In genomic region chr1:59333626-59334277, GRCh38 we compare ENCODE assay signal across 13 cellular contexts. TPM values are rescaled to one million over a fixed set of nuclear protein-coding genes. Genes with fewer than 3 reads are reported as not detected.
DNase-seq lines count a peak whose midpoint lies in the region; ATAC-seq, FAIRE-seq and TF ChIP-seq lines count a peak whose summit lies in the region.
"Had no signal": no experiment of that assay in that cellular context is flagged by ENCODE, and none has a peak within 500 bp of the region (broad histone marks: within the 10 kb centered on the region; RNA-seq: fewer than 3 reads in every experiment).

No MANE protein-coding gene starts in this region.

- peak overlapping the region; percentile 74 for H3K27ac Mint-ChIP-seq in activated T-helper 2 cell treated with anti-CD3 and anti-CD28 coated beads, Interferon-gamma antibody, Interleukin-2, Interleukin-4, amounts not matched to agents 10 μg/mL and 5 μg/mL and 100 μg/mL, durations not matched to agents 14 hours and 24 hours and 36 hours
- H3K27ac Mint-ChIP-seq: WTC11 had no signal

- H3K36me3 ChIP-seq in HepG2 (replicated peaks in 1 of 2; ENCODE audit: control insufficient read depth in 1 of 2, insufficient read depth in 2 of 2, low read length in 2 of 2) (no peaks in the 10 kb centered on the region), OCI-LY7 (ENCODE audit: insufficient read depth, low read length) (no peaks in the 10 kb centered on the region)

- H3K79me2 ChIP-seq in HepG2 (ENCODE audit: insufficient read depth, low read length) = no peaks in the 10 kb centered on the region
- H3K79me2 ChIP-seq in OCI-LY7 (ENCODE audit: insufficient read depth, low read depth, low read length) = no peaks in the 10 kb centered on the region

- DNase-seq in GM12891 (ENCODE audit: insufficient read length, low spot score) (no peak), M059J (ENCODE audit: low read depth) (peak; percentile 26), HepG2 (ENCODE audit: low spot score) (no peak), HPDE6-E6E7 (ENCODE audit: extremely low spot score) (no peak), OCI-LY7 (ENCODE audit: low spot score) (no peak), superior temporal gyrus (ENCODE audit: extremely low spot score) (no peak)
- no peak for DNase-seq in activated T-helper 2 cell treated with anti-CD3 and anti-CD28 coated beads, Interferon-gamma antibody, Interleukin-2, Interleukin-4, amounts not matched to agents 10 μg/mL and 5 μg/mL and 100 μg/mL, durations not matched to agents 14 hours and 24 hours and 36 hours (ENCODE audit: low spot score)
- DNase-seq: NCI-H1092, NCI-H510A, SHP77 treated with DMSO at 0.1 percent for 48 hours had no signal

- TF ChIP-seq EP300 in HepG2 (IDR thresholded peaks at IDR 0.05; ENCODE audit: low read depth in 2 of 2, low read length in 2 of 2) (no peak), HepG2 (CRISPR knock-in tag; IDR thresholded peaks at IDR 0.05; ENCODE audit: borderline replicate concordance) (no peak)

- H4K20me1 ChIP-seq in HepG2 (ENCODE audit: insufficient read depth, low read length) (no peaks in the 10 kb centered on the region), OCI-LY7 (ENCODE audit: insufficient read depth, low read length) (no peaks in the 10 kb centered on the region)

- no peak overlapping the region for H3K4me2 ChIP-seq in HepG2 (ENCODE audit: low read depth, low read length)
- no peak overlapping the region for H3K4me2 ChIP-seq in OCI-LY7 (ENCODE audit: low read length)

- no peaks in the 10 kb centered on the region for H3K27me3 Mint-ChIP-seq in activated T-helper 2 cell treated with anti-CD3 and anti-CD28 coated beads, Interferon-gamma antibody, Interleukin-2, Interleukin-4, amounts not matched to agents 10 μg/mL and 5 μg/mL and 100 μg/mL, durations not matched to agents 14 hours and 24 hours and 36 hours (ENCODE audit: low read depth)

- 92% methylated on average over 3 of the region's 3 CpGs for WGBS in HepG2 (ENCODE audit: low lambda C conversion rate)

- H3K4me3 ChIP-seq in HepG2 (replicated peaks in 1 of 3; ENCODE audit: insufficient read depth in 1 of 3, low read depth in 2 of 3, low read length in 3 of 3) = no peak overlapping the region
- H3K4me3 ChIP-seq in OCI-LY7 (ENCODE audit: low read depth, low read length, poor library complexity, severe bottlenecking) = no peak overlapping the region

- H3K9me2 ChIP-seq in OCI-LY7 (ENCODE audit: insufficient read depth, low read length) = no peaks in the 10 kb centered on the region

- H2AFZ ChIP-seq in HepG2 (ENCODE audit: low read length) (no peak overlapping the region), OCI-LY7 (ENCODE audit: low read length) (no peak overlapping the region)

- in situ Hi-C loops in HepG2 (cut with HindIII; ENCODE audit: extremely low pct_ligation_motif_present, low pct_unique_long_range_greater_than_20kb) = no loop called here

- no peaks in the 10 kb centered on the region for H3K27me3 ChIP-seq in HepG2 (ENCODE audit: control insufficient read depth in 1 of 2, insufficient read depth in 2 of 2, low read length in 2 of 2)

- POLR2A ChIA-PET in HepG2 (lab: Yijun Ruan, JAX) = no interaction called here
- POLR2A ChIA-PET in OCI-LY7 (lab: Charles Lee) = interaction anchor here (0.5 kb wide), 1 partner anchor 134 kb away, joined by 4 read pairs; no protein-coding TSS in a partner anchor

- FAIRE-seq in GM12891 (lab: Jason Lieb, UNC) (peak; percentile 20), HepG2 (lab: Jason Lieb, UNC) (no peak)
- FAIRE-seq: islet of Langerhans had no signal

- no peak for TF ChIP-seq RAD21 in HepG2 (CRISPR knock-in tag; IDR thresholded peaks at IDR 0.05)

- H3K9me3 ChIP-seq in HepG2 (ENCODE audit: low read length) = no peaks in the 10 kb centered on the region
- no peaks in the 10 kb centered on the region for H3K9me3 ChIP-seq in OCI-LY7 (ENCODE audit: low read length)

- H3K4me3 Mint-ChIP-seq in activated T-helper 2 cell treated with anti-CD3 and anti-CD28 coated beads, Interferon-gamma antibody, Interleukin-2, Interleukin-4, amounts not matched to agents 10 μg/mL and 5 μg/mL and 100 μg/mL, durations not matched to agents 14 hours and 24 hours and 36 hours (ENCODE audit: low read depth) = no peak overlapping the region
- H3K4me3 Mint-ChIP-seq: WTC11 had no signal

- peaks cover 4% of the 10 kb centered on the region for H3K9me3 Mint-ChIP-seq in activated T-helper 2 cell treated with anti-CD3 and anti-CD28 coated beads, Interferon-gamma antibody, Interleukin-2, Interleukin-4, amounts not matched to agents 10 μg/mL and 5 μg/mL and 100 μg/mL, durations not matched to agents 14 hours and 24 hours and 36 hours
- H3K9me3 Mint-ChIP-seq: WTC11 had no signal

- TF ChIP-seq POLR2A in GM12891 (IDR thresholded peaks at IDR 0.05; ENCODE audit: low read depth, low read length) (no peak), HepG2 (IDR thresholded peaks at IDR 0.05; ENCODE audit: insufficient read depth in 1 of 2, low read depth in 2 of 2, low read length in 2 of 2) (no peak)

- ATAC-seq in HepG2 (no peak), HG02571 (IDR thresholded peaks at IDR 0.05; ENCODE audit: unreplicated experiment) (no peak)
- ATAC-seq: WTC11 had no signal

- H3K4me1 Mint-ChIP-seq in activated T-helper 2 cell treated with anti-CD3 and anti-CD28 coated beads, Interferon-gamma antibody, Interleukin-2, Interleukin-4, amounts not matched to agents 10 μg/mL and 5 μg/mL and 100 μg/mL, durations not matched to agents 14 hours and 24 hours and 36 hours (ENCODE audit: low read depth) = peaks cover 26% of the 10 kb centered on the region

- BruUV-seq in HepG2 (replicated peaks; lab: Mats Ljungman, UMichigan) = no TSS peak
- BruUV-seq in OCI-LY7 (replicated peaks; lab: Mats Ljungman, UMichigan) = no TSS peak

- peaks cover 27% of the 10 kb centered on the region for H3K36me3 Mint-ChIP-seq in activated T-helper 2 cell treated with anti-CD3 and anti-CD28 coated beads, Interferon-gamma antibody, Interleukin-2, Interleukin-4, amounts not matched to agents 10 μg/mL and 5 μg/mL and 100 μg/mL, durations not matched to agents 14 hours and 24 hours and 36 hours (ENCODE audit: low read depth)
- H3K36me3 Mint-ChIP-seq: WTC11 had no signal

- H3K4me1 ChIP-seq in HepG2 (ENCODE audit: insufficient read depth, low read length) (no peaks in the 10 kb centered on the region), OCI-LY7 (ENCODE audit: insufficient read depth, low read length, poor library complexity, severe bottlenecking) (no peaks in the 10 kb centered on the region)

- TF ChIP-seq CTCF in HepG2 (CRISPR knock-in tag; IDR thresholded peaks at IDR 0.05) (no peak), OCI-LY7 (conservative IDR thresholded peaks at IDR 0.05; ENCODE audit: low read length) (no peak)

- no peak overlapping the region for H3K27ac ChIP-seq in HepG2 (ENCODE audit: extremely low read length, insufficient read depth, low read length)
- H3K27ac ChIP-seq in OCI-LY7 (ENCODE audit: low read depth, low read length, poor library complexity, severe bottlenecking) = no peak overlapping the region

- intact Hi-C loops in activated T-helper 2 cell treated with anti-CD3 and anti-CD28 coated beads, Interferon-gamma antibody, Interleukin-2, Interleukin-4, amounts not matched to agents 10 μg/mL and 5 μg/mL and 100 μg/mL, durations not matched to agents 14 hours and 24 hours and 36 hours (cut with micrococcal nuclease) = loop anchor here (1.0 to 10.0 kb wide), 5 partner anchors 21 to 189 kb away; partner anchors contain the start of gene FGGY
- intact Hi-C loops in HepG2 (cut with micrococcal nuclease; ENCODE audit: unreplicated experiment) = no loop called here
- intact Hi-C loops in OCI-LY7 (cut with micrococcal nuclease; ENCODE audit: unreplicated experiment) = no loop called here

- no peak overlapping the region for H3K9ac ChIP-seq in HepG2 (ENCODE audit: insufficient read depth, low read depth, low read length)

- CTCF ChIA-PET in HepG2 (lab: Yijun Ruan, JAX; ENCODE audit: low intra/inter-chr PET ratio, low total read pairs) = no interaction called here
- CTCF ChIA-PET in OCI-LY7 (lab: Charles Lee; ENCODE audit: unreplicated experiment) = no interaction called here

TF ChIP-seq in GM12891, 5 proteins besides CTCF, POLR2A, EP300 and RAD21 (continues in another document):
- TF ChIP-seq POLR2AphosphoS5 (IDR thresholded peaks at IDR 0.05; ENCODE audit: low read depth, low read length) (no peak), PAX5 (IDR thresholded peaks at IDR 0.05; ENCODE audit: insufficient read depth, low read length, severe bottlenecking) (no peak)

RNA-seq across cellular contexts. Expression of gene FGGY, which starts 36.9 kb away (rescaled TPM):
- polyA plus RNA-seq in GM12891 (2012; ENCODE audit: low read depth, missing spikeins) = 9.6 TPM
- 5.4 and 5.9 TPM in 2 replicates for total RNA-seq in M059J (2014; rRNA removed; shearing (Covaris generic))
- 10.5 and 13.4 TPM in 2 replicates for total RNA-seq in activated T-helper 2 cell treated with anti-CD3 and anti-CD28 coated beads, Interferon-gamma antibody, Interleukin-2, Interleukin-4, amounts not matched to agents 10 μg/mL and 5 μg/mL and 100 μg/mL, durations not matched to agents 14 hours and 24 hours and 36 hours
- total RNA-seq in HepG2 (2016; rRNA removed; fragmentation: Illumina TruSeq; extraction: Trizol) = 15.7 and 20.0 TPM in 2 replicates
- total RNA-seq in HepG2 (2016; cell fraction: cytosol; rRNA removed; fragmentation: Illumina TruSeq; extraction: Trizol; ENCODE audit: low read depth) = 59.4 and 62.1 TPM in 2 replicates
- total RNA-seq in HepG2 (2016; cell fraction: insoluble cytoplasmic fraction; rRNA removed; fragmentation: Illumina TruSeq; extraction: Trizol) = 16.5 and 19.6 TPM in 2 replicates
- 19.5 and 21.4 TPM in 2 replicates for total RNA-seq in HepG2 (2016; cell fraction: membrane; rRNA removed; fragmentation: Illumina TruSeq; extraction: Trizol)
- 16.9 and 19.5 TPM in 2 replicates for total RNA-seq in HepG2 (2016; cell fraction: nucleus; rRNA removed; fragmentation: Illumina TruSeq; extraction: Trizol)
- 25.6 and 27.5 TPM in 2 replicates for polyA plus RNA-seq in HepG2 (2011; rRNA removed)
- polyA plus RNA-seq in HepG2 (2011; cell fraction: cytosol; rRNA removed) = 26.7 and 28.9 TPM in 2 replicates
- 13.2 and 13.8 TPM in 2 replicates for polyA plus RNA-seq in HepG2 (2011; cell fraction: nucleus; rRNA removed)
- polyA plus RNA-seq in HepG2 (2012) = 19.3 and 23.4 TPM in 2 replicates
- polyA plus RNA-seq in HepG2 (2016; cell fraction: cytosol; fragmentation: Illumina TruSeq; extraction: Trizol; ENCODE audit: low read depth) = 6.2 and 8.4 TPM in 2 replicates
- polyA plus RNA-seq in HepG2 (2016; cell fraction: insoluble cytoplasmic fraction; fragmentation: Illumina TruSeq; extraction: Trizol; ENCODE audit: low read depth) = 13.0 and 14.8 TPM in 2 replicates
- 9.0 and 11.2 TPM in 2 replicates for polyA plus RNA-seq in HepG2 (2016; cell fraction: membrane; fragmentation: Illumina TruSeq; extraction: Trizol; ENCODE audit: low read depth)
- 7.0 and 8.3 TPM in 2 replicates for polyA plus RNA-seq in HepG2 (2016; cell fraction: nucleus; fragmentation: Illumina TruSeq; extraction: Trizol; ENCODE audit: insufficient read depth, low read depth)
- 11.3 and 53.1 TPM in 2 replicates for polyA minus RNA-seq in HepG2 (2011; rRNA and poly(A)+ RNA removed; ENCODE audit: low replicate concordance)
- 9.6 and 14.5 TPM in 2 replicates for polyA minus RNA-seq in HepG2 (2011; cell fraction: cytosol; rRNA and poly(A)+ RNA removed)
- 62.8 and 75.2 TPM in 2 replicates for polyA minus RNA-seq in HepG2 (2011; cell fraction: nucleus; rRNA and poly(A)+ RNA removed)
- total RNA-seq in OCI-LY7 (2014; rRNA removed; shearing (Covaris generic)) = 0.18 and 0.63 TPM in 2 replicates
- 4.5 and 4.9 TPM in 2 replicates for total RNA-seq in OCI-LY7 (2022)
